ENCODE assay signal across 14 cellular contexts in the genomic region with DNA sequence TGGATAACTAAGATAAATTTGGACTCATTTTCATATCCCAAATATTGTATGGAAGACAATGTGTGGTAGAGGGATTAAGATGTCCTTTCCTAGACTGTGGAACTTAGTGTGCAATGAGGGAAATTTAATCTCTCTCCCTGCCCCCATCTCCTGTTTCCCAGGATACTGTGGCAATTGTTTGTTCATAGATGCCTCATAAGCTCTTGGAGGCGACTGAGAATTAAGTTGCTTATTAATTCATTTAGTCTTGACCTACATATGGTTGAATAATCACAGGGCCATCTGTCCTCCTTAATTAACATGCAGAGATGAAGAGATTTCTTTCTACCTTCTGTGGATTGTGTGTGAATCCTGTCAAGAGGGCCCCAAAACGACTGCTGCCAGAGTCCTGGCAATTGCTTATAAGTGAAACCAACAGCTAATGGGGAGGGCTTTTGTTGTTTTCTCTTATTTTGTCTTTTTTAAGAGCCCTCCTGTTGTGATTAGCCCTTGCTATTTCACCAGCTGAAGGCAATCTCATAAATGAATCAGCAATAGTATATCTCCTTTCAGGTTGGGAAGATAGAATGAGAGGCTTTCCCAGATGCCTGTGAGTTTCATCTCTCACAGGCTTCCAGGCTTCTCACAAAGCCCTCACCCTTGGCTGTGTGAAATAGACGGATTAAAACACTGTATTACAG. TPM values are rescaled to one million over a fixed set of nuclear protein-coding genes. Genes with fewer than 3 reads are reported as not detected.
DNase-seq lines count a peak whose midpoint lies in the region; TF ChIP-seq lines count a peak whose summit lies in the region.
"Had no signal": no experiment of that assay in that cellular context is flagged by ENCODE, and none has a peak within 500 bp of the region (broad histone marks: within the 10 kb centered on the region; RNA-seq: fewer than 3 reads in every experiment).

No MANE protein-coding gene starts in this region.

- no peak for TF ChIP-seq CTCF in WERI-Rb-1 (IDR thresholded peaks at IDR 0.05; ENCODE audit: low read depth, low read length)
- no peak for TF ChIP-seq CTCF in colonic mucosa (IDR thresholded peaks at IDR 0.05)
- no peak for TF ChIP-seq CTCF in MM.1S (IDR thresholded peaks at IDR 0.05; ENCODE audit: low read length)

- peaks cover 0 to 4% of the 10 kb centered on the region in 2 donors for H3K27me3 Mint-ChIP-seq in CD8-positive, alpha-beta memory T cell
- H3K27me3 Mint-ChIP-seq: activated T-helper 17 cell treated with anti-CD3 and anti-CD28 coated beads, Interleukin-2, amount 50 U/mL, for 72 hours; stimulated activated naive B cell treated with anti-CD40 and anti-IgM and Interleukin-4, amounts not matched to agents 10 μg/mL and 1 μg/mL and 100 μg/mL, for 72 hours had no signal

- CTCF ChIA-PET in CD8-positive, alpha-beta memory T cell (lab: Charles Lee), result no interaction called here

- POLR2A ChIA-PET in CD8-positive, alpha-beta memory T cell (lab: Charles Lee), result no interaction called here

- peak; percentile 36 for DNase-seq in COLO829 (ENCODE audit: low spot score)
- DNase-seq in NCI-H1105 treated with DMSO at 0.1 percent for 48 hours (lab: John Stamatoyannopoulos, UW), result peak; percentile 65
- DNase-seq in WERI-Rb-1, result peak; percentile 82
- peak; percentile 35 for DNase-seq in kidney tubule cell (ENCODE audit: low spot score)
- DNase-seq in colonic mucosa, result no peak
- no peak for DNase-seq in MM.1S
- DNase-seq in CD8-positive, alpha-beta memory T cell, result no peak
- no peak for DNase-seq in erythroblast (lab: John Stamatoyannopoulos, UW)
- DNase-seq: activated CD4-positive, alpha-beta T cell treated with anti-CD3 and anti-CD28 coated beads, Interleukin-2, amount 10 ng/mL, durations not matched to agents 24 days and 14 days; foreskin melanocyte; kidney; stimulated activated naive B cell treated with anti-CD40 and anti-IgM and Interleukin-4, amounts not matched to agents 10 μg/mL and 1 μg/mL and 100 μg/mL, for 72 hours had no signal

- intact Hi-C loops in colonic mucosa (cut with DNase I), result no loop called here

- H3K36me3 ChIP-seq in WERI-Rb-1, result no peaks in the 10 kb centered on the region
- no peaks in the 10 kb centered on the region for H3K36me3 ChIP-seq in colonic mucosa
- H3K36me3 ChIP-seq in MM.1S (replicated peaks; ENCODE audit: insufficient read depth, low read length), result no peaks in the 10 kb centered on the region
- no peaks in the 10 kb centered on the region for H3K36me3 ChIP-seq in CD8-positive, alpha-beta memory T cell (ENCODE audit: insufficient read depth, low read length)
- H3K36me3 ChIP-seq: BLaER1 had no signal

- no peaks in the 10 kb centered on the region for H3K9me2 ChIP-seq in MM.1S (replicated peaks; ENCODE audit: insufficient read depth, low read length)

- H3K27me3 ChIP-seq in WERI-Rb-1 (ENCODE audit: insufficient read depth, low read depth, severe bottlenecking) (no peaks in the 10 kb centered on the region), colonic mucosa (no peaks in the 10 kb centered on the region), MM.1S (replicated peaks; ENCODE audit: insufficient read depth, low read length) (no peaks in the 10 kb centered on the region)
- H3K27me3 ChIP-seq in CD8-positive, alpha-beta memory T cell (ENCODE audit: insufficient read depth, low read length, poor library complexity, severe bottlenecking), result no peaks in the 10 kb centered on the region
- H3K27me3 ChIP-seq: BLaER1 had no signal

- H3K4me2 ChIP-seq in MM.1S (ENCODE audit: low read depth, low read length), result no peak overlapping the region
- H3K4me2 ChIP-seq: BLaER1 had no signal

- H3K4me1 Mint-ChIP-seq in CD8-positive, alpha-beta memory T cell, result no peaks in the 10 kb centered on the region
- H3K4me1 Mint-ChIP-seq: activated CD4-positive, alpha-beta T cell treated with anti-CD3 and anti-CD28 coated beads, Interleukin-2, amount 10 ng/mL, durations not matched to agents 24 days and 14 days; activated T-helper 17 cell treated with anti-CD3 and anti-CD28 coated beads, Interleukin-2, amount 50 U/mL, for 72 hours; stimulated activated naive B cell treated with anti-CD40 and anti-IgM and Interleukin-4, amounts not matched to agents 10 μg/mL and 1 μg/mL and 100 μg/mL, for 72 hours had no signal

- no peak overlapping the region for H3K27ac Mint-ChIP-seq in CD8-positive, alpha-beta memory T cell
- H3K27ac Mint-ChIP-seq: activated CD4-positive, alpha-beta T cell treated with anti-CD3 and anti-CD28 coated beads, Interleukin-2, amount 10 ng/mL, durations not matched to agents 24 days and 14 days; activated T-helper 17 cell treated with anti-CD3 and anti-CD28 coated beads, Interleukin-2, amount 50 U/mL, for 72 hours; stimulated activated naive B cell treated with anti-CD40 and anti-IgM and Interleukin-4, amounts not matched to agents 10 μg/mL and 1 μg/mL and 100 μg/mL, for 72 hours had no signal

- H3F3A ChIP-seq in MM.1S (ENCODE audit: insufficient read depth, low read length), result no peaks in the 10 kb centered on the region

- no peak for TF ChIP-seq POLR2A in erythroblast (IDR thresholded peaks at IDR 0.05; ENCODE audit: low read length)

- no peaks in the 10 kb centered on the region for H3K79me2 ChIP-seq in MM.1S (ENCODE audit: low read length)

- H2AFZ ChIP-seq in MM.1S (ENCODE audit: low read length), result no peak overlapping the region

- no peaks in the 10 kb centered on the region for H3K9me3 Mint-ChIP-seq in CD8-positive, alpha-beta memory T cell
- H3K9me3 Mint-ChIP-seq: activated CD4-positive, alpha-beta T cell treated with anti-CD3 and anti-CD28 coated beads, Interleukin-2, amount 10 ng/mL, durations not matched to agents 24 days and 14 days; activated T-helper 17 cell treated with anti-CD3 and anti-CD28 coated beads, Interleukin-2, amount 50 U/mL, for 72 hours; stimulated activated naive B cell treated with anti-CD40 and anti-IgM and Interleukin-4, amounts not matched to agents 10 μg/mL and 1 μg/mL and 100 μg/mL, for 72 hours had no signal

- H3K4me1 ChIP-seq in colonic mucosa (no peaks in the 10 kb centered on the region), MM.1S (ENCODE audit: low read length) (no peaks in the 10 kb centered on the region)
- no peaks in the 10 kb centered on the region for H3K4me1 ChIP-seq in CD8-positive, alpha-beta memory T cell (ENCODE audit: insufficient read depth, low read length)

- H3K9me3 ChIP-seq in WERI-Rb-1 (ENCODE audit: severe bottlenecking) (peaks cover 14% of the 10 kb centered on the region), colonic mucosa (no peaks in the 10 kb centered on the region), MM.1S (replicated peaks; ENCODE audit: insufficient read depth, low read length) (no peaks in the 10 kb centered on the region)
- no peaks in the 10 kb centered on the region for H3K9me3 ChIP-seq in CD8-positive, alpha-beta memory T cell (ENCODE audit: low read length)
- H3K9me3 ChIP-seq: BLaER1 had no signal

- peak overlapping the region; percentile 36 for H3K4me3 ChIP-seq in WERI-Rb-1 (ENCODE audit: low read depth, low read length)
- no peak overlapping the region for H3K4me3 ChIP-seq in colonic mucosa
- H3K4me3 ChIP-seq in MM.1S (ENCODE audit: low read length), result no peak overlapping the region
- H3K4me3 ChIP-seq in CD8-positive, alpha-beta memory T cell (ENCODE audit: low read length), result no peak overlapping the region
- H3K4me3 ChIP-seq: BLaER1 had no signal

- H3K36me3 Mint-ChIP-seq in CD8-positive, alpha-beta memory T cell, result no peaks in the 10 kb centered on the region

- H3K4me3 Mint-ChIP-seq in CD8-positive, alpha-beta memory T cell, result no peak overlapping the region
- H3K4me3 Mint-ChIP-seq: activated CD4-positive, alpha-beta T cell treated with anti-CD3 and anti-CD28 coated beads, Interleukin-2, amount 10 ng/mL, durations not matched to agents 24 days and 14 days; activated T-helper 17 cell treated with anti-CD3 and anti-CD28 coated beads, Interleukin-2, amount 50 U/mL, for 72 hours; stimulated activated naive B cell treated with anti-CD40 and anti-IgM and Interleukin-4, amounts not matched to agents 10 μg/mL and 1 μg/mL and 100 μg/mL, for 72 hours had no signal

- H4K20me1 ChIP-seq in MM.1S (ENCODE audit: insufficient read depth, low read length), result no peaks in the 10 kb centered on the region
- H4K20me1 ChIP-seq: BLaER1 had no signal

- H3K27ac ChIP-seq in WERI-Rb-1, result peak overlapping the region; percentile 98
- H3K27ac ChIP-seq in colonic mucosa, result no peak overlapping the region
- H3K27ac ChIP-seq in MM.1S (ENCODE audit: low read length), result no peak overlapping the region
- no peak overlapping the region for H3K27ac ChIP-seq in CD8-positive, alpha-beta memory T cell (ENCODE audit: low read depth, low read length)
- H3K27ac ChIP-seq: BLaER1 had no signal

- H3K9ac ChIP-seq in colonic mucosa (ENCODE audit: low read depth in 2 of 2, low read length in 2 of 2) (no peak overlapping the region), MM.1S (ENCODE audit: low read length) (no peak overlapping the region)
- H3K9ac ChIP-seq: BLaER1 had no signal

RNA-seq across cellular contexts. Expression of gene PGRMC2, which starts 58.7 kb away (rescaled TPM):
- total RNA-seq in colonic mucosa, result 100 to 1,000 TPM in 1 of 2 donors, 10 to 100 TPM in 1; 76.3 to 116 TPM
- 10 to 100 TPM; 36.9 to 40.5 TPM for total RNA-seq in CD8-positive, alpha-beta memory T cell
- 23.6 TPM for polyA plus RNA-seq in CD8-positive, alpha-beta memory T cell

Comparison
In these comparisons a context has a peak if more than half of its experiments do, and no peak if none do; other contexts are left out.
1. DNase-seq: peak in COLO829 (single experiment), NCI-H1105 treated with DMSO at 0.1 percent for 48 hours (single experiment), WERI-Rb-1 (single experiment) and kidney tubule cell (single experiment); none in colonic mucosa (single experiment), MM.1S (single experiment), CD8-positive, alpha-beta memory T cell (0 of 5) and erythroblast (0 of 2).